Comparison of ENCODE assay signal across 1 cellular context in genomic region chr1:201481761-201482493, GRCh38.
TF ChIP-seq lines count a peak whose summit lies in the region.

No MANE protein-coding gene starts in this region.

TF ChIP-seq in HepG2, 621 proteins besides CTCF, POLR2A, EP300 and RAD21 (continued from another document):
- peak; percentile 81 for TF ChIP-seq ZNF687 (CRISPR knock-in tag; IDR thresholded peaks at IDR 0.05)
- TF ChIP-seq HNF1B (CRISPR knock-in tag; IDR thresholded peaks at IDR 0.05) = peak; percentile 75
- peak; percentile 59; the same call in 1 of the 2 replicates for TF ChIP-seq ZNF878 (CRISPR knock-in tag; IDR thresholded peaks at IDR 0.05)
- TF ChIP-seq, protein P1, sequence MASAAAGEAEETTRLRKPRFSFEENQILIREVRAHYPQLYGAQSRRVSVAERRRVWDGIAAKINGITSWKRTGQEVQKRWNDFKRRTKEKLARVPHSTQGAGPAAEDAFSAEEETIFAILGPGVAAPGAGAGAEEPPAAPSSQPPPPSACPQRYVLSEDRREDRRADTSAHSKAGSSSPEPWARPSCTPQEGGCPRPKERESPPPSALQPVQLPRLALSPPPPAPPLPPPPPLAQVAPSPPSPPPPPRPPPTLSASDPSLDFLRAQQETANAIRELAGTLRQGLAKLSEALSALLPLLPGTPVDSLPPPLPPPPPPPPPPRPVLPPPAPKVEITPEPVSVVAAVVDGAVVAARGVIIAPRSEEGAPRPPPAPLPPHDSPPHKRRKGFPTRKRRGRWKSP (CRISPR knock-in tag; IDR thresholded peaks at IDR 0.05) = peak; percentile 79
- TF ChIP-seq DBP (CRISPR knock-in tag; IDR thresholded peaks at IDR 0.05; ENCODE audit: not compliant biosample characterization) = no peak
- TF ChIP-seq SRY (CRISPR knock-in tag; IDR thresholded peaks at IDR 0.05) = 0 out of 2 replicates have a peak, but pooled peaks have one; percentile 22
- TF ChIP-seq, protein P2, sequence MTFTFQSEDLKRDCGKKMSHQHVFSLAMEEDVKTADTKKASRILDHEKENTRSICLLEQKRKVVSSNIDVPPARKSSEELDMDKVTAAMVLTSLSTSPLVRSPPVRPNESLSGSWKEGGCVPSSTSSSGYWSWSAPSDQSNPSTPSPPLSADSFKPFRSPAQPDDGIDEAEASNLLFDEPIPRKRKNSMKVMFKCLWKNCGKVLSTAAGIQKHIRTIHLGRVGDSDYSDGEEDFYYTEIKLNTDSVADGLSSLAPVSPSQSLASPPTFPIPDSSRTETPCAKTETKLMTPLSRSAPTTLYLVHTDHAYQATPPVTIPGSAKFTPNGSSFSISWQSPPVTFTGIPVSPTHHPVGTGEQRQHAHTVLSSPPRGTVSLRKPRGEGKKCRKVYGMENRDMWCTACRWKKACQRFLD (CRISPR knock-in tag; IDR thresholded peaks at IDR 0.05; ENCODE audit: borderline replicate concordance) = no peak
- TF ChIP-seq AHDC1 (CRISPR knock-in tag; IDR thresholded peaks at IDR 0.05; ENCODE audit: borderline replicate concordance) = peak; percentile 48
- TF ChIP-seq SUZ12 (IDR thresholded peaks at IDR 0.05; ENCODE audit: low read depth, low read length) = no peak
- 0 out of 2 replicates have a peak, but pooled peaks have one; percentile 27 for TF ChIP-seq KAT8 (CRISPR knock-in tag; IDR thresholded peaks at IDR 0.05)
- 0 out of 2 replicates have a peak, but pooled peaks have one; percentile 45 for TF ChIP-seq ZNF747 (CRISPR knock-in tag; IDR thresholded peaks at IDR 0.05; ENCODE audit: borderline replicate concordance)
- peak; percentile 16; the same call in 1 of the 2 replicates for TF ChIP-seq HIVEP1 (CRISPR knock-in tag; IDR thresholded peaks at IDR 0.05)
- peak; percentile 74 for TF ChIP-seq TBX2 (CRISPR knock-in tag; IDR thresholded peaks at IDR 0.05; ENCODE audit: borderline replicate concordance)
- 0 out of 2 replicates have a peak, but pooled peaks have one; percentile 12 for TF ChIP-seq POGZ (CRISPR knock-in tag; IDR thresholded peaks at IDR 0.05)
- TF ChIP-seq NFATC3 (CRISPR knock-in tag; IDR thresholded peaks at IDR 0.05) = no peak
- peak; percentile 65 for TF ChIP-seq SRSF1 (optimal IDR thresholded peaks at IDR 0.05; ENCODE audit: low read depth, low read length)
- no peak for TF ChIP-seq CBFB (CRISPR knock-in tag; IDR thresholded peaks at IDR 0.05)
- TF ChIP-seq ZSCAN29 (CRISPR knock-in tag; conservative IDR thresholded peaks at IDR 0.05) = 0 out of 2 replicates have a peak, but pooled peaks have one; percentile 63
- no peak for TF ChIP-seq ZFP36L2 (CRISPR knock-in tag; IDR thresholded peaks at IDR 0.05)
- peak; percentile 24; the same call in 1 of the 2 replicates for TF ChIP-seq ZNF383 (CRISPR knock-in tag; IDR thresholded peaks at IDR 0.05; ENCODE audit: borderline replicate concordance)
- TF ChIP-seq YEATS2 (CRISPR knock-in tag; IDR thresholded peaks at IDR 0.05; ENCODE audit: borderline replicate concordance) = peak; percentile 59; the same call in 1 of the 2 replicates
- no peak for TF ChIP-seq ATF1 (CRISPR knock-in tag; IDR thresholded peaks at IDR 0.05)
